ENCODE assay signal across 8 cellular contexts in the genomic region with DNA sequence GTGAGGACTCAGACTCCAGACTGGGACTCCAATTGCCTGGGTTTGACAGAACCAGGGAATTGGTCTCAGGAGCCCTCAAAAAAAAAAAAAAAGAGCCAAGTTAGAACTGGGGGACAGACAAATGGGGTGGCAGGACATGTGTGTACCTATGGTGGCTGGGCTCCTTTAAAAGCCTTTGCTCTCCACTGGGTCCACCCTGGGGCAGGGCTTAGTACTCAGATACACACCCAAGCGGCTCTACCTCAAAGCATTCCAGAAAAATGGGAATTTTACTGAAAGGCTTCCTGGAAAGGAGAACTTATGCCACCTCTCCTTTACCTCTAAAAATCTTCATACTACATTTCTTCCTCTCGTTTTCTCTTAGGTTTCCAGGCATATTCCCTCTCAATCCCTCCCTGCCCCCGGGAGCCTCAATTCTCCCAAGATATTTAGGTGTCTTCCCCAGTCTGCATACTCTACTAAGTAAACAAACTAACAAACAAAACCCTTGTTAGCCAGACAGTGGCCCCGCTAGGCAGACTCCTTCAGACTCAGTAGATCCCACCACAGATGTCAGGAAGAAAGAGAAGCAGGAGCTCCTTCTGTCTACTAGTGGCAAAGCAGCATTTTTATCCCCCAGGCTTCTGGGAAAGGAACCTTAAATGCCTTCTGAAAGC. TPM values are rescaled to one million over a fixed set of nuclear protein-coding genes. Genes with fewer than 3 reads are reported as not detected.
DNase-seq lines count a peak whose midpoint lies in the region; ATAC-seq and TF ChIP-seq lines count a peak whose summit lies in the region.

No MANE protein-coding gene starts in this region.

- ATAC-seq in psoas muscle = no peak
- ATAC-seq in GM18520 (IDR thresholded peaks at IDR 0.05; ENCODE audit: unreplicated experiment) = no peak
- no peak for ATAC-seq in HG03432 (IDR thresholded peaks at IDR 0.05; ENCODE audit: unreplicated experiment)
- ATAC-seq in HG03378 (IDR thresholded peaks at IDR 0.05; ENCODE audit: unreplicated experiment) = no peak

- H3K36me3 ChIP-seq in ES-I3 (ENCODE audit: insufficient read depth, low read length) (no peaks in the 10 kb centered on the region), SJCRH30 (no peaks in the 10 kb centered on the region), psoas muscle (ENCODE audit: insufficient read depth in 1 of 2, low read depth in 1 of 2) (peaks cover 0 to 52% of the 10 kb centered on the region in 2 donors)

- peak overlapping the region; percentile 92 for H3K9ac ChIP-seq in ES-I3 (ENCODE audit: low read depth, low read length)

- H3K27ac ChIP-seq in SJCRH30 (no peak overlapping the region), psoas muscle (peak overlapping the region; percentile 99)

- no peak for DNase-seq in SJCRH30
- no peak for DNase-seq in fibroblast of mammary gland (ENCODE audit: low read depth)
- no peak for DNase-seq in psoas muscle
- DNase-seq in pons (ENCODE audit: low spot score) = no peak

- H3K27me3 ChIP-seq in SJCRH30 (no peaks in the 10 kb centered on the region), psoas muscle (ENCODE audit: insufficient read depth in 3 of 3, low read length in 2 of 3) (no peaks in the 10 kb centered on the region)

- 26 to 34% (median 31%) methylated on average over 4 of the region's 4 CpGs for WGBS in psoas muscle, 3 donors

- no peak for TF ChIP-seq CTCF in fibroblast of mammary gland (conservative IDR thresholded peaks at IDR 0.05; ENCODE audit: control insufficient read depth, insufficient read depth, low read depth, low read length)
- TF ChIP-seq CTCF in psoas muscle (IDR thresholded peaks at IDR 0.05) = no peak

- H3K4me3 ChIP-seq in SJCRH30 = peak overlapping the region; percentile 82
- H3K4me3 ChIP-seq in fibroblast of mammary gland (ENCODE audit: control insufficient read depth, low read depth, low read length) = peak overlapping the region; percentile 94
- peak overlapping the region; percentile 98 for H3K4me3 ChIP-seq in psoas muscle

- intact Hi-C loops in psoas muscle (cut with DNase I) = loop anchor here in 1 of 2 donors (5.0 kb wide), 2 partner anchors 354 to 459 kb away; a partner anchor contains a TSS

- H3K9me3 ChIP-seq in ES-I3 (ENCODE audit: control insufficient read depth, insufficient read depth, low read length) (no peaks in the 10 kb centered on the region), SJCRH30 (replicated peaks) (no peaks in the 10 kb centered on the region), psoas muscle (no peaks in the 10 kb centered on the region)

- 0 out of 2 replicates have a peak, but pooled peaks cover 2% of the 10 kb centered on the region for H3K4me1 ChIP-seq in ES-I3 (ENCODE audit: insufficient read depth, low read length)
- no peaks in the 10 kb centered on the region for H3K4me1 ChIP-seq in SJCRH30
- peaks cover 29% of the 10 kb centered on the region for H3K4me1 ChIP-seq in psoas muscle

RNA-seq across cellular contexts. Expression of a gene that starts 0.8 kb away (rescaled TPM):
- 9.9 and 12.6 TPM in 2 replicates for total RNA-seq in SJCRH30 (2014; rRNA removed; shearing (Covaris generic))
- total RNA-seq in psoas muscle = 10 to 100 TPM; 15.8 to 23.6 (median 20.8) TPM
- polyA plus RNA-seq in psoas muscle = 10 to 100 TPM in 2 of 3 donors, 1 to 10 TPM in 1; 9.9 to 17.5 (median 13.4) TPM

RNA-seq across cellular contexts. Expression of a gene that starts 1.4 kb away (rescaled TPM):
- total RNA-seq in SJCRH30 (2014; rRNA removed; shearing (Covaris generic)) = 9.5 and 12.4 TPM in 2 replicates
- total RNA-seq in psoas muscle = 10 to 100 TPM; 31.0 to 39.4 (median 34.7) TPM
- polyA plus RNA-seq in psoas muscle = 10 to 100 TPM; 12.4 to 19.7 (median 16.8) TPM

RNA-seq across cellular contexts. Expression of a gene that starts 31.9 kb away (rescaled TPM):
- total RNA-seq in SJCRH30 (2014; rRNA removed; shearing (Covaris generic)) = 3.7 and 4.2 TPM in 2 replicates
- 10 to 100 TPM; 36.2 to 73.0 (median 51.7) TPM for total RNA-seq in psoas muscle
- polyA plus RNA-seq in psoas muscle = 100 to 1,000 TPM in 2 of 3 donors, 10 to 100 TPM in 1; 86.5 to 140 (median 117) TPM

RNA-seq across cellular contexts. Expression of a gene that starts 52.6 kb away (rescaled TPM):
- total RNA-seq in SJCRH30 (2014; rRNA removed; shearing (Covaris generic)) = 13.7 and 15.0 TPM in 2 replicates
- 10 to 100 TPM; 12.6 to 22.8 (median 19.9) TPM for total RNA-seq in psoas muscle
- polyA plus RNA-seq in psoas muscle = 10 to 100 TPM in 1 of 3 donors, 1 to 10 TPM in 2; 7.1 to 10.5 (median 7.3) TPM
